Comparison of ENCODE assay signal across 19 cellular contexts in the genomic region with DNA sequence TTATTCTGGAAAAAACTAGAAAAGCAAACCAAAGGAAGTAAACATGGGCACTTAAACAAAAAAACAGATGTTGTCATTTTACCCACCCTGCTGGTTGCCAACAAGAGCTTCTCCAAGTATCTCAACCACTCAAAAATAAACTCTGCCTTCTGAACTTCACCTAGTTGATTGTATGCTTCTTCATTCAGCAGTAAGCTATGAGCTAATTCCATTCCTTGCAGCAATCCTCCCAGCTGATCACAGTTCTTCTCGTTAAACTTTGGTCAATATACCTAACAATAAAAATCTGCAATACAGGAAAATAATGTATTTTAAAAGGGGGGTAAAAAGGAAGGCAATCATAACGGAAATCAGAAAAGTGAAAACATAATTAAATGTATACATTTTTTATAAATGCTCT.
"Had no signal": no experiment of that assay in that cellular context is flagged by ENCODE, and none has a peak within 500 bp of the region (broad histone marks: within the 10 kb centered on the region; RNA-seq: fewer than 3 reads in every experiment).

No MANE protein-coding gene starts in this region.

- H3K4me2 ChIP-seq: hepatocyte had no signal

- H3K9me3 Mint-ChIP-seq: dendritic cell treated with granulocyte-macrophage colony-stimulating factor and Interleukin-4, amounts not matched to agents 40 ng/mL and 50 ng/mL, for 4 days; effector memory CD8-positive, alpha-beta T cell; nephron progenitor cell; type B pancreatic cell had no signal

- H3K27me3 ChIP-seq: esophagus muscularis mucosa, foreskin keratinocyte, hepatocyte, neutrophil, sigmoid colon, suprapubic skin, thyroid gland had no signal

- H3K9me3 ChIP-seq: esophagus muscularis mucosa, neutrophil, sigmoid colon, suprapubic skin, thyroid gland had no signal

- H3K4me1 ChIP-seq: foreskin keratinocyte, thyroid gland had no signal

- H3K27ac Mint-ChIP-seq: dendritic cell treated with granulocyte-macrophage colony-stimulating factor and Interleukin-4, amounts not matched to agents 40 ng/mL and 50 ng/mL, for 4 days; effector memory CD8-positive, alpha-beta T cell; naive thymus-derived CD4-positive, alpha-beta T cell; nephron progenitor cell; type B pancreatic cell had no signal

- H3K4me3 ChIP-seq: esophagus muscularis mucosa, hepatocyte, sigmoid colon, skin epidermis, suprapubic skin, thyroid gland had no signal

- DNase-seq: effector memory CD8-positive, alpha-beta T cell; foreskin keratinocyte; head of caudate nucleus; mesendoderm; naive thymus-derived CD4-positive, alpha-beta T cell; nephron progenitor cell; posterior cingulate gyrus; sigmoid colon; stimulated activated CD4-positive, alpha-beta T cell treated with anti-CD3 and anti-CD28 coated beads, Interleukin-2, amount 100 ng/mL, for 24 hours; stimulated activated naive CD4-positive, alpha-beta T cell treated with Interleukin-2 at 50 U/mL for 16 hours; thyroid gland had no signal

- H2AFZ ChIP-seq: hepatocyte had no signal

- H3K4me3 Mint-ChIP-seq: dendritic cell treated with granulocyte-macrophage colony-stimulating factor and Interleukin-4, amounts not matched to agents 40 ng/mL and 50 ng/mL, for 4 days; effector memory CD8-positive, alpha-beta T cell; naive thymus-derived CD4-positive, alpha-beta T cell; nephron progenitor cell; type B pancreatic cell had no signal

- H3K27ac ChIP-seq: epithelial cell of prostate, esophagus muscularis mucosa, foreskin keratinocyte, hepatocyte, neutrophil, sigmoid colon, skin epidermis, suprapubic skin, thyroid gland had no signal

- H3K27me3 Mint-ChIP-seq: dendritic cell treated with granulocyte-macrophage colony-stimulating factor and Interleukin-4, amounts not matched to agents 40 ng/mL and 50 ng/mL, for 4 days; effector memory CD8-positive, alpha-beta T cell; naive thymus-derived CD4-positive, alpha-beta T cell; type B pancreatic cell had no signal

- ATAC-seq: effector memory CD8-positive, alpha-beta T cell; foreskin keratinocyte; naive thymus-derived CD4-positive, alpha-beta T cell had no signal
